In the genomic region with DNA sequence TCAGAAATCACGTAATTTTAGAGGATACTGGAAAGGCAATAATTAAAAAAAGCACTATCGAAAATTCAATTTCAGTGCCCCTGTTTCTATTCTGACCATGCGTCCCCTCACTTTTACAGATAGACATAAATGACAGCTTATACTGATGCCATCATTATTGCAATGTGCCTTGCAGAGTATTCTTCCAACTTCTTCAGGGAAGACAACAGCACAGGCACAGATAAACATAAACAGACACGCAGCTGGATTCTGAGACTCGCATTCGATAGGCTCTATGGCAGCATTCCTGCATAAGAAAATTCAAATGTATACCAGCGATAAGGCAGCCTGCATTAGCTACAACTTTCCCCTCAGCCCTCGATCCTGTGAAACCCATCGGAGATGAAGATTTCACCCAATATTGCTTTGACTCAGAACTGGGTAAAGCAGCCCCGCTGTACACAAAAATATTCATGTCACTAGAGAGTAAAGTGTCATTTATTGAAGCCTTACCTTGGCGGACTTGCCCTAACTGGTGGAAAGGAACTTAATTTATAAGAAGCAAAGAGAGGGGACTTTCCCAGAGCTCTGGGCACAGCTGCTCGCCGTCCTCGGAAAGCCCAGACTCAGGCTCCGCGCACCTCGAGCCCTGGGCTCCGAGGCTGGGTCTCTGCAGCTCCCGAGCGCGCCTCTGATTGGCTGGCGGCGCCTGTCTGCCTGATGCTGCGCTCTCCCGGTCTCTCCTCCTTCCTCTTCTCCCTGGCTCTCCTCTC, we compare ENCODE assay signal across 8 cellular contexts. TPM values are rescaled to one million over a fixed set of nuclear protein-coding genes. Genes with fewer than 3 reads are reported as not detected.
DNase-seq lines count a peak whose midpoint lies in the region; ATAC-seq and TF ChIP-seq lines count a peak whose summit lies in the region.

A gene with protein sequence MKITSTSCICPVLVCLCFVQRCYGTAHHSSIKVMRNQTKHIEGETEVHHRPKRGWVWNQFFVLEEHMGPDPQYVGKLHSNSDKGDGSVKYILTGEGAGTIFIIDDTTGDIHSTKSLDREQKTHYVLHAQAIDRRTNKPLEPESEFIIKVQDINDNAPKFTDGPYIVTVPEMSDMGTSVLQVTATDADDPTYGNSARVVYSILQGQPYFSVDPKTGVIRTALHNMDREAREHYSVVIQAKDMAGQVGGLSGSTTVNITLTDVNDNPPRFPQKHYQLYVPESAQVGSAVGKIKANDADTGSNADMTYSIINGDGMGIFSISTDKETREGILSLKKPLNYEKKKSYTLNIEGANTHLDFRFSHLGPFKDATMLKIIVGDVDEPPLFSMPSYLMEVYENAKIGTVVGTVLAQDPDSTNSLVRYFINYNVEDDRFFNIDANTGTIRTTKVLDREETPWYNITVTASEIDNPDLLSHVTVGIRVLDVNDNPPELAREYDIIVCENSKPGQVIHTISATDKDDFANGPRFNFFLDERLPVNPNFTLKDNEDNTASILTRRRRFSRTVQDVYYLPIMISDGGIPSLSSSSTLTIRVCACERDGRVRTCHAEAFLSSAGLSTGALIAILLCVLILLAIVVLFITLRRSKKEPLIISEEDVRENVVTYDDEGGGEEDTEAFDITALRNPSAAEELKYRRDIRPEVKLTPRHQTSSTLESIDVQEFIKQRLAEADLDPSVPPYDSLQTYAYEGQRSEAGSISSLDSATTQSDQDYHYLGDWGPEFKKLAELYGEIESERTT (minus strand): TSS at position 607 of the 752 bp plus-strand sequence. CDS start 149,214 bp downstream, outside the sequence.

- 8% methylated on average over 25 of the region's 25 CpGs for WGBS in suprapubic skin

- H3K4me1 ChIP-seq in suprapubic skin = peaks cover 10% of the 10 kb centered on the region

- TF ChIP-seq POLR2A in suprapubic skin (IDR thresholded peaks at IDR 0.05) = no peak

- H3K9me3 ChIP-seq in suprapubic skin = no peaks in the 10 kb centered on the region

- DNase-seq in DMS153 (lab: John Stamatoyannopoulos, UW) (peak; percentile 61), NCI-H2081 (lab: John Stamatoyannopoulos, UW) (peak; percentile 85 to 86), brain microvascular endothelial cell (peak; percentile 4), inferior parietal cortex (ENCODE audit: extremely low spot score) (peak; percentile 68), suprapubic skin (ENCODE audit: low spot score in 2 of 2) (no peak), NOMO-1 treated with DMSO at 0.1 percent for 48 hours (lab: John Stamatoyannopoulos, UW; ENCODE audit: unreplicated experiment) (no peak), left lobe of liver (ENCODE audit: low spot score) (no peak)

- in situ Hi-C loops in brain microvascular endothelial cell (cut with HindIII; ENCODE audit: low pct_ligation_motif_present, low sequenced_read_pairs) = no loop called here

- no peak for ATAC-seq in GM18498 (IDR thresholded peaks at IDR 0.05; ENCODE audit: unreplicated experiment)
- no peak for ATAC-seq in left lobe of liver

- H3K36me3 ChIP-seq in brain microvascular endothelial cell (replicated peaks) = no peaks in the 10 kb centered on the region
- H3K36me3 ChIP-seq in suprapubic skin = no peaks in the 10 kb centered on the region

- no peak within 1 kb of the TSS for H3K27ac ChIP-seq in brain microvascular endothelial cell
- no peak within 1 kb of the TSS for H3K27ac ChIP-seq in suprapubic skin

- TF ChIP-seq CTCF in brain microvascular endothelial cell (IDR thresholded peaks at IDR 0.05; ENCODE audit: low read depth, low read length, missing control alignments) (no peak), suprapubic skin (IDR thresholded peaks at IDR 0.05) (no peak)

- no peaks in the 10 kb centered on the region for H3K27me3 ChIP-seq in brain microvascular endothelial cell (replicated peaks)
- peaks cover 3% of the 10 kb centered on the region for H3K27me3 ChIP-seq in suprapubic skin

- peak within 1 kb of the TSS; percentile 48 for H3K4me3 ChIP-seq in brain microvascular endothelial cell (ENCODE audit: low read depth, low read length)
- H3K4me3 ChIP-seq in suprapubic skin = peak within 1 kb of the TSS; percentile 24

- no peak for TF ChIP-seq EP300 in suprapubic skin (IDR thresholded peaks at IDR 0.05)

RNA-seq across cellular contexts. Expression of the gene that starts here (rescaled TPM):
- total RNA-seq in suprapubic skin (under 1 TPM in 2 of 4 donors, not detected in 2; 0.76 to 0.99 TPM), left lobe of liver (not detected)

Comparison
In these comparisons a context has a peak if more than half of its experiments do, and no peak if none do; other contexts are left out.
1. DNase-seq: peak in DMS153 (single experiment), NCI-H2081 (2 of 2), brain microvascular endothelial cell (single experiment) and inferior parietal cortex (single experiment); none in suprapubic skin (0 of 2), NOMO-1 treated with DMSO at 0.1 percent for 48 hours (single experiment) and left lobe of liver (single experiment).